In the genomic region with DNA sequence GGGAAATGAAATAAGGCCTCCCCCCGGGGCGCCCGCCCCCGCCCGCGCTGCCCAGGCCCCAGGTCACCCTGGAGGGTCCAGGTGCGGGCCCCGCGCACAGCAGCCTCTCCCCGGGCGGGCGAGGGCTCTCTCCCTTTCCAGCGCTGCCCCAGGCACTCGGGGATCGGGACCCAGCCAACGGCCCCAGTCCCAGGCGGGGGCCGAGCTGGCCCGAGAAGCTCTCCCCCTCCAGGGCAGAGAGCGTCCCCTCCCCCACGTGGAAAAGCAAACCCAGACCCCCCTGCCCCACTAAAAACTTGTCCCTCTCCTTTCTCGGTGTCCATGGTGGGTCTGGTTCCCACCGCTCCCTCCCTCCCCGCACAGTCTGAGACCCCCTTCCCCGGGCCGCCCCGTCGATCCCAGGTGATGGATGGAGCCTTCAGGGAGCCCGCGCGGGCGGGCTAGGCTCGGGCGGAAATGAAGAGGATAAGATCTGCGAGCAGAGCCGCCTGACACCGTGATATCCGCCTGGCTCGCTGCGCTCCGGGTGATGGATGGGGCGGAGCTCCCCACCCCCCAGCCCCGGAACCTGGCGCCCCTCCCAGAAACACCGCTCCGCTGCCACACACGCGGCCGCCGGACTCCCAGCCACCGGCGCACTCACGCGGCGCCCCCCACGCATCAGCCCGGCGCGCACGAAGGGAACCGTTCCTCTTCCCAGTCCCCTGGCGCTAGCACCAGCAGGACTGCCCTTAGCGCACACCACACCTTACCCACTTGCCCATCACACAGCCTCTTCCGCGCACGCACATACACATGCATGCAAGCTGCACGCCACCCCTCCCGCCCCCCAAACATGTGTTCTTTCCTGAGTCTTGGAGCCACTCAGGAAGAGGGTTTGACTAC, we compare ENCODE assay signal across 8 cellular contexts.
DNase-seq lines count a peak whose midpoint lies in the region; ATAC-seq lines count a peak whose summit lies in the region.

No MANE protein-coding gene starts in this region.

- in situ Hi-C loops in SK-MEL-5 (cut with HindIII; ENCODE audit: low pct_unique_long_range_greater_than_20kb, low sequenced_read_pairs): no loop called here

- peak overlapping the region; percentile 74 for H3K4me3 ChIP-seq in iPS-18c (ENCODE audit: insufficient read depth, low read depth, low read length)

- no peaks in the 10 kb centered on the region for H3K9me3 ChIP-seq in iPS-18c (ENCODE audit: control insufficient read depth, insufficient read depth, low read length)

- ATAC-seq in GM18502 (IDR thresholded peaks at IDR 0.05; ENCODE audit: poor library complexity, unreplicated experiment): peak; percentile 44
- ATAC-seq in HG02852 (IDR thresholded peaks at IDR 0.05; ENCODE audit: unreplicated experiment): peak; percentile 52

- DNase-seq in SK-MEL-5 (ENCODE audit: low read depth, low spot score) (peak; percentile 17), NCI-H187 (lab: John Stamatoyannopoulos, UW) (no peak), NOMO-1 treated with DMSO at 0.1 percent for 48 hours (lab: John Stamatoyannopoulos, UW; ENCODE audit: unreplicated experiment) (no peak)
- DNase-seq in activated naive CD8-positive, alpha-beta T cell treated with anti-CD3 and anti-CD28 coated beads, Interleukin-2, amount 50 U/mL, for 16 hours (ENCODE audit: low read depth, low spot score): peak; percentile 47
- peak; percentile 86 for DNase-seq in stimulated activated CD4-positive, alpha-beta T cell treated with anti-CD3 and anti-CD28 coated beads, Interleukin-15, amount 100 ng/mL, for 24 hours

Comparison
In these comparisons a context has a peak if more than half of its experiments do, and no peak if none do; other contexts are left out.
1. DNase-seq: peak in SK-MEL-5 (single experiment), activated naive CD8-positive, alpha-beta T cell treated with anti-CD3 and anti-CD28 coated beads, Interleukin-2, amount 50 U/mL, for 16 hours (single experiment) and stimulated activated CD4-positive, alpha-beta T cell treated with anti-CD3 and anti-CD28 coated beads, Interleukin-15, amount 100 ng/mL, for 24 hours (single experiment); none in NCI-H187 (0 of 2) and NOMO-1 treated with DMSO at 0.1 percent for 48 hours (single experiment).